Comparison of ENCODE assay signal across 1 cellular context in the genomic region with DNA sequence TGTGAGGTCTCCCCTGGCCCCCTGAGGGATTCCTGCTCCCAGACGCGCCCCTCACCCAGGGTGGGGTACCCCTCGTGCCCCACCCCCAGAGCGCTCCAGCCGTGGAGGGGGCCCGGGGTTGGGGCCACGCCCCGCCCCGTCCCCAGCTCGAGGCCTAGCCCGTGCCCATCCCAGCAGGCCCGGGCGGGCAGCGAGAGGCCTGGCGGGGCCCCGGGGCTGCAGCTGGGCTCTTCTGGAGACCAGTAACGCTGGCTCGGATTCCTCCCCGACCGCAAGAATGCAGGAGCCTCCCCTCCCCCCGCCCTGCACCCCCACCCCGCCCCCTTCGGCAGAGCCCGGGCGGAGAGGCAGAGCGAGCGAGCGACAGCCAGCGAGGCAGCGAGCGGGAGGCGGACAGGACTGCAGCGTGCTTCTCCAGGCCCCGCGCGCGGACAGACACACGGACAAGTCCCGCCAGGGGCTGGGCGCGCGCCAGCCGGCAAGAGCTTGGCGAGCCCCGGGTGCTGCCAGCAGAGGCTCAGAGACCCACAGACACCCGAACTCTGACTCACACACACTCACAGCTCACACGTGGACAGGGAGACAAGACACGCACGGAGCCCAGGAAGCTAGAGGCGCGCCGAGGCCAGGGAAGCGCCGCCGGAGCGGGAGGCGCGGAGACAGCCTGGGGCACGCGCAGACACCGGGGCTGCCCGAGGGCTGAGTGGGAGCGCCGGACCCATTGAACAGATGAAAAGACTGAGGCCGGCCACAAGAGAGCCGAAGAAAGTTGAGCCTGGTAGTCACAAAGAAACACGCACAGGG.
TF ChIP-seq lines count a peak whose summit lies in the region.

No MANE protein-coding gene starts in this region.

TF ChIP-seq in HepG2, 621 proteins besides CTCF, POLR2A, EP300 and RAD21 (continues in another document):
- TF ChIP-seq, protein P1, sequence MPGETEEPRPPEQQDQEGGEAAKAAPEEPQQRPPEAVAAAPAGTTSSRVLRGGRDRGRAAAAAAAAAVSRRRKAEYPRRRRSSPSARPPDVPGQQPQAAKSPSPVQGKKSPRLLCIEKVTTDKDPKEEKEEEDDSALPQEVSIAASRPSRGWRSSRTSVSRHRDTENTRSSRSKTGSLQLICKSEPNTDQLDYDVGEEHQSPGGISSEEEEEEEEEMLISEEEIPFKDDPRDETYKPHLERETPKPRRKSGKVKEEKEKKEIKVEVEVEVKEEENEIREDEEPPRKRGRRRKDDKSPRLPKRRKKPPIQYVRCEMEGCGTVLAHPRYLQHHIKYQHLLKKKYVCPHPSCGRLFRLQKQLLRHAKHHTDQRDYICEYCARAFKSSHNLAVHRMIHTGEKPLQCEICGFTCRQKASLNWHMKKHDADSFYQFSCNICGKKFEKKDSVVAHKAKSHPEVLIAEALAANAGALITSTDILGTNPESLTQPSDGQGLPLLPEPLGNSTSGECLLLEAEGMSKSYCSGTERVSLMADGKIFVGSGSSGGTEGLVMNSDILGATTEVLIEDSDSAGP (CRISPR knock-in tag; IDR thresholded peaks at IDR 0.05; ENCODE audit: borderline replicate concordance), result peak; percentile 25; the same call in 1 of the 2 replicates
- TF ChIP-seq ZNF282 (IDR thresholded peaks at IDR 0.05; ENCODE audit: partially characterized antibody) (no peak), GATAD1 (CRISPR knock-in tag; IDR thresholded peaks at IDR 0.05) (0 out of 2 replicates have a peak, but pooled peaks have one; percentile 23), ERF (CRISPR knock-in tag; IDR thresholded peaks at IDR 0.05) (no peak), STAG1 (CRISPR knock-in tag; IDR thresholded peaks at IDR 0.05) (no peak), FOSL2 (CRISPR knock-in tag; IDR thresholded peaks at IDR 0.05) (peak; percentile 5; the same call in 1 of the 2 replicates), ARNTL (CRISPR knock-in tag; IDR thresholded peaks at IDR 0.05) (no peak; the same call in 1 of the 2 replicates), SMYD3 (CRISPR knock-in tag; IDR thresholded peaks at IDR 0.05) (no peak), ZNF33A (CRISPR knock-in tag; IDR thresholded peaks at IDR 0.05; ENCODE audit: borderline replicate concordance) (no peak), HNRNPLL (IDR thresholded peaks at IDR 0.05; ENCODE audit: low read depth, low read length, poor library complexity, severe bottlenecking) (peak; percentile 1), ZFP1 (CRISPR knock-in tag; IDR thresholded peaks at IDR 0.05) (no peak), ESRRA (CRISPR knock-in tag; IDR thresholded peaks at IDR 0.05; ENCODE audit: low read depth) (0 out of 2 replicates have a peak, but pooled peaks have one; percentile 36), ZNF841 (CRISPR knock-in tag; IDR thresholded peaks at IDR 0.05; ENCODE audit: borderline replicate concordance) (no peak), ZNF768 (CRISPR knock-in tag; IDR thresholded peaks at IDR 0.05) (peak; percentile 68; the same call in 1 of the 2 replicates), ZNF709 (CRISPR knock-in tag; IDR thresholded peaks at IDR 0.05) (no peak), ZNF383 (CRISPR knock-in tag; IDR thresholded peaks at IDR 0.05; ENCODE audit: borderline replicate concordance) (no peak), JUND (CRISPR knock-in tag; IDR thresholded peaks at IDR 0.05) (no peak), NBN (conservative IDR thresholded peaks at IDR 0.05) (no peak), GABPB1 (CRISPR knock-in tag; IDR thresholded peaks at IDR 0.05) (peak; percentile 29; the same call in 1 of the 2 replicates), AKAP8 (CRISPR knock-in tag; IDR thresholded peaks at IDR 0.05) (no peak), ELF1 (CRISPR knock-in tag; IDR thresholded peaks at IDR 0.05) (no peak), ASH2L (IDR thresholded peaks at IDR 0.05; ENCODE audit: insufficient read length, low read depth, low read length) (peak; percentile 46), ZNF567 (CRISPR knock-in tag; IDR thresholded peaks at IDR 0.05; ENCODE audit: borderline replicate concordance) (no peak), HDAC1 (CRISPR knock-in tag; IDR thresholded peaks at IDR 0.05) (no peak; the same call in none of the 2 replicates), ZNF605 (CRISPR knock-in tag; IDR thresholded peaks at IDR 0.05) (no peak), HMG20B (CRISPR knock-in tag; conservative IDR thresholded peaks at IDR 0.05) (no peak), AGO1 (IDR thresholded peaks at IDR 0.05; ENCODE audit: low read depth, low read length, poor library complexity, severe bottlenecking) (no peak)
- TF ChIP-seq, protein P2, sequence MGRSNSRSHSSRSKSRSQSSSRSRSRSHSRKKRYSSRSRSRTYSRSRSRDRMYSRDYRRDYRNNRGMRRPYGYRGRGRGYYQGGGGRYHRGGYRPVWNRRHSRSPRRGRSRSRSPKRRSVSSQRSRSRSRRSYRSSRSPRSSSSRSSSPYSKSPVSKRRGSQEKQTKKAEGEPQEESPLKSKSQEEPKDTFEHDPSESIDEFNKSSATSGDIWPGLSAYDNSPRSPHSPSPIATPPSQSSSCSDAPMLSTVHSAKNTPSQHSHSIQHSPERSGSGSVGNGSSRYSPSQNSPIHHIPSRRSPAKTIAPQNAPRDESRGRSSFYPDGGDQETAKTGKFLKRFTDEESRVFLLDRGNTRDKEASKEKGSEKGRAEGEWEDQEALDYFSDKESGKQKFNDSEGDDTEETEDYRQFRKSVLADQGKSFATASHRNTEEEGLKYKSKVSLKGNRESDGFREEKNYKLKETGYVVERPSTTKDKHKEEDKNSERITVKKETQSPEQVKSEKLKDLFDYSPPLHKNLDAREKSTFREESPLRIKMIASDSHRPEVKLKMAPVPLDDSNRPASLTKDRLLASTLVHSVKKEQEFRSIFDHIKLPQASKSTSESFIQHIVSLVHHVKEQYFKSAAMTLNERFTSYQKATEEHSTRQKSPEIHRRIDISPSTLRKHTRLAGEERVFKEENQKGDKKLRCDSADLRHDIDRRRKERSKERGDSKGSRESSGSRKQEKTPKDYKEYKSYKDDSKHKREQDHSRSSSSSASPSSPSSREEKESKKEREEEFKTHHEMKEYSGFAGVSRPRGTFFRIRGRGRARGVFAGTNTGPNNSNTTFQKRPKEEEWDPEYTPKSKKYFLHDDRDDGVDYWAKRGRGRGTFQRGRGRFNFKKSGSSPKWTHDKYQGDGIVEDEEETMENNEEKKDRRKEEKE (IDR thresholded peaks at IDR 0.05), result no peak
- TF ChIP-seq, protein P3, sequence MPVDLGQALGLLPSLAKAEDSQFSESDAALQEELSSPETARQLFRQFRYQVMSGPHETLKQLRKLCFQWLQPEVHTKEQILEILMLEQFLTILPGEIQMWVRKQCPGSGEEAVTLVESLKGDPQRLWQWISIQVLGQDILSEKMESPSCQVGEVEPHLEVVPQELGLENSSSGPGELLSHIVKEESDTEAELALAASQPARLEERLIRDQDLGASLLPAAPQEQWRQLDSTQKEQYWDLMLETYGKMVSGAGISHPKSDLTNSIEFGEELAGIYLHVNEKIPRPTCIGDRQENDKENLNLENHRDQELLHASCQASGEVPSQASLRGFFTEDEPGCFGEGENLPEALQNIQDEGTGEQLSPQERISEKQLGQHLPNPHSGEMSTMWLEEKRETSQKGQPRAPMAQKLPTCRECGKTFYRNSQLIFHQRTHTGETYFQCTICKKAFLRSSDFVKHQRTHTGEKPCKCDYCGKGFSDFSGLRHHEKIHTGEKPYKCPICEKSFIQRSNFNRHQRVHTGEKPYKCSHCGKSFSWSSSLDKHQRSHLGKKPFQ (CRISPR knock-in tag; IDR thresholded peaks at IDR 0.05; ENCODE audit: insufficient replicate concordance), result no peak
- TF ChIP-seq, protein P4, sequence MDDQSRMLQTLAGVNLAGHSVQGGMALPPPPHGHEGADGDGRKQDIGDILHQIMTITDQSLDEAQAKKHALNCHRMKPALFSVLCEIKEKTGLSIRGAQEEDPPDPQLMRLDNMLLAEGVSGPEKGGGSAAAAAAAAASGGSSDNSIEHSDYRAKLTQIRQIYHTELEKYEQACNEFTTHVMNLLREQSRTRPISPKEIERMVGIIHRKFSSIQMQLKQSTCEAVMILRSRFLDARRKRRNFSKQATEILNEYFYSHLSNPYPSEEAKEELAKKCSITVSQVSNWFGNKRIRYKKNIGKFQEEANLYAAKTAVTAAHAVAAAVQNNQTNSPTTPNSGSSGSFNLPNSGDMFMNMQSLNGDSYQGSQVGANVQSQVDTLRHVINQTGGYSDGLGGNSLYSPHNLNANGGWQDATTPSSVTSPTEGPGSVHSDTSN (CRISPR knock-in tag; IDR thresholded peaks at IDR 0.05; ENCODE audit: borderline replicate concordance), result no peak
- TF ChIP-seq, protein P5, sequence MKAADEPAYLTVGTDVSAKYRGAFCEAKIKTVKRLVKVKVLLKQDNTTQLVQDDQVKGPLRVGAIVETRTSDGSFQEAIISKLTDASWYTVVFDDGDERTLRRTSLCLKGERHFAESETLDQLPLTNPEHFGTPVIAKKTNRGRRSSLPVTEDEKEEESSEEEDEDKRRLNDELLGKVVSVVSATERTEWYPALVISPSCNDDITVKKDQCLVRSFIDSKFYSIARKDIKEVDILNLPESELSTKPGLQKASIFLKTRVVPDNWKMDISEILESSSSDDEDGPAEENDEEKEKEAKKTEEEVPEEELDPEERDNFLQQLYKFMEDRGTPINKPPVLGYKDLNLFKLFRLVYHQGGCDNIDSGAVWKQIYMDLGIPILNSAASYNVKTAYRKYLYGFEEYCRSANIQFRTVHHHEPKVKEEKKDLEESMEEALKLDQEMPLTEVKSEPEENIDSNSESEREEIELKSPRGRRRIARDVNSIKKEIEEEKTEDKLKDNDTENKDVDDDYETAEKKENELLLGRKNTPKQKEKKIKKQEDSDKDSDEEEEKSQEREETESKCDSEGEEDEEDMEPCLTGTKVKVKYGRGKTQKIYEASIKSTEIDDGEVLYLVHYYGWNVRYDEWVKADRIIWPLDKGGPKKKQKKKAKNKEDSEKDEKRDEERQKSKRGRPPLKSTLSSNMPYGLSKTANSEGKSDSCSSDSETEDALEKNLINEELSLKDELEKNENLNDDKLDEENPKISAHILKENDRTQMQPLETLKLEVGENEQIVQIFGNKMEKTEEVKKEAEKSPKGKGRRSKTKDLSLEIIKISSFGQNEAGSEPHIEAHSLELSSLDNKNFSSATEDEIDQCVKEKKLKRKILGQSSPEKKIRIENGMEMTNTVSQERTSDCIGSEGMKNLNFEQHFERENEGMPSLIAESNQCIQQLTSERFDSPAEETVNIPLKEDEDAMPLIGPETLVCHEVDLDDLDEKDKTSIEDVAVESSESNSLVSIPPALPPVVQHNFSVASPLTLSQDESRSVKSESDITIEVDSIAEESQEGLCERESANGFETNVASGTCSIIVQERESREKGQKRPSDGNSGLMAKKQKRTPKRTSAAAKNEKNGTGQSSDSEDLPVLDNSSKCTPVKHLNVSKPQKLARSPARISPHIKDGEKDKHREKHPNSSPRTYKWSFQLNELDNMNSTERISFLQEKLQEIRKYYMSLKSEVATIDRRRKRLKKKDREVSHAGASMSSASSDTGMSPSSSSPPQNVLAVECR (CRISPR knock-in tag; IDR thresholded peaks at IDR 0.05; ENCODE audit: borderline replicate concordance), result peak; percentile 49; the same call in 1 of the 2 replicates
- TF ChIP-seq, protein P6, sequence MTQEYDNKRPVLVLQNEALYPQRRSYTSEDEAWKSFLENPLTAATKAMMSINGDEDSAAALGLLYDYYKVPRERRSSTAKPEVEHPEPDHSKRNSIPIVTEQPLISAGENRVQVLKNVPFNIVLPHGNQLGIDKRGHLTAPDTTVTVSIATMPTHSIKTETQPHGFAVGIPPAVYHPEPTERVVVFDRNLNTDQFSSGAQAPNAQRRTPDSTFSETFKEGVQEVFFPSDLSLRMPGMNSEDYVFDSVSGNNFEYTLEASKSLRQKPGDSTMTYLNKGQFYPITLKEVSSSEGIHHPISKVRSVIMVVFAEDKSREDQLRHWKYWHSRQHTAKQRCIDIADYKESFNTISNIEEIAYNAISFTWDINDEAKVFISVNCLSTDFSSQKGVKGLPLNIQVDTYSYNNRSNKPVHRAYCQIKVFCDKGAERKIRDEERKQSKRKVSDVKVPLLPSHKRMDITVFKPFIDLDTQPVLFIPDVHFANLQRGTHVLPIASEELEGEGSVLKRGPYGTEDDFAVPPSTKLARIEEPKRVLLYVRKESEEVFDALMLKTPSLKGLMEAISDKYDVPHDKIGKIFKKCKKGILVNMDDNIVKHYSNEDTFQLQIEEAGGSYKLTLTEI (CRISPR knock-in tag; conservative IDR thresholded peaks at IDR 0.05), result no peak
- TF ChIP-seq, protein P7, sequence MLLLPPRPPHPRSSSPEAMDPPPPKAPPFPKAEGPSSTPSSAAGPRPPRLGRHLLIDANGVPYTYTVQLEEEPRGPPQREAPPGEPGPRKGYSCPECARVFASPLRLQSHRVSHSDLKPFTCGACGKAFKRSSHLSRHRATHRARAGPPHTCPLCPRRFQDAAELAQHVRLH (CRISPR knock-in tag; IDR thresholded peaks at IDR 0.05; ENCODE audit: borderline replicate concordance, low read depth), result 0 out of 2 replicates have a peak, but pooled peaks have one; percentile 8
- TF ChIP-seq, protein P8, sequence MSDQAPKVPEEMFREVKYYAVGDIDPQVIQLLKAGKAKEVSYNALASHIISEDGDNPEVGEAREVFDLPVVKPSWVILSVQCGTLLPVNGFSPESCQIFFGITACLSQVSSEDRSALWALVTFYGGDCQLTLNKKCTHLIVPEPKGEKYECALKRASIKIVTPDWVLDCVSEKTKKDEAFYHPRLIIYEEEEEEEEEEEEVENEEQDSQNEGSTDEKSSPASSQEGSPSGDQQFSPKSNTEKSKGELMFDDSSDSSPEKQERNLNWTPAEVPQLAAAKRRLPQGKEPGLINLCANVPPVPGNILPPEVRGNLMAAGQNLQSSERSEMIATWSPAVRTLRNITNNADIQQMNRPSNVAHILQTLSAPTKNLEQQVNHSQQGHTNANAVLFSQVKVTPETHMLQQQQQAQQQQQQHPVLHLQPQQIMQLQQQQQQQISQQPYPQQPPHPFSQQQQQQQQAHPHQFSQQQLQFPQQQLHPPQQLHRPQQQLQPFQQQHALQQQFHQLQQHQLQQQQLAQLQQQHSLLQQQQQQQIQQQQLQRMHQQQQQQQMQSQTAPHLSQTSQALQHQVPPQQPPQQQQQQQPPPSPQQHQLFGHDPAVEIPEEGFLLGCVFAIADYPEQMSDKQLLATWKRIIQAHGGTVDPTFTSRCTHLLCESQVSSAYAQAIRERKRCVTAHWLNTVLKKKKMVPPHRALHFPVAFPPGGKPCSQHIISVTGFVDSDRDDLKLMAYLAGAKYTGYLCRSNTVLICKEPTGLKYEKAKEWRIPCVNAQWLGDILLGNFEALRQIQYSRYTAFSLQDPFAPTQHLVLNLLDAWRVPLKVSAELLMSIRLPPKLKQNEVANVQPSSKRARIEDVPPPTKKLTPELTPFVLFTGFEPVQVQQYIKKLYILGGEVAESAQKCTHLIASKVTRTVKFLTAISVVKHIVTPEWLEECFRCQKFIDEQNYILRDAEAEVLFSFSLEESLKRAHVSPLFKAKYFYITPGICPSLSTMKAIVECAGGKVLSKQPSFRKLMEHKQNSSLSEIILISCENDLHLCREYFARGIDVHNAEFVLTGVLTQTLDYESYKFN (CRISPR knock-in tag; conservative IDR thresholded peaks at IDR 0.05), result no peak; the same call in 1 of the 2 replicates
- TF ChIP-seq, protein P9, sequence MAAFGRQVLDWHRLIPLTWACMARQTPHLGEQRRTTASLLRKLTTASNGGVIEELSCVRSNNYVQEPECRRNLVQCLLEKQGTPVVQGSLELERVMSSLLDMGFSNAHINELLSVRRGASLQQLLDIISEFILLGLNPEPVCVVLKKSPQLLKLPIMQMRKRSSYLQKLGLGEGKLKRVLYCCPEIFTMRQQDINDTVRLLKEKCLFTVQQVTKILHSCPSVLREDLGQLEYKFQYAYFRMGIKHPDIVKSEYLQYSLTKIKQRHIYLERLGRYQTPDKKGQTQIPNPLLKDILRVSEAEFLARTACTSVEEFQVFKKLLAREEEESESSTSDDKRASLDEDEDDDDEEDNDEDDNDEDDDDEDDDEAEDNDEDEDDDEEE (CRISPR knock-in tag; IDR thresholded peaks at IDR 0.05), result no peak
- TF ChIP-seq, protein P10, sequence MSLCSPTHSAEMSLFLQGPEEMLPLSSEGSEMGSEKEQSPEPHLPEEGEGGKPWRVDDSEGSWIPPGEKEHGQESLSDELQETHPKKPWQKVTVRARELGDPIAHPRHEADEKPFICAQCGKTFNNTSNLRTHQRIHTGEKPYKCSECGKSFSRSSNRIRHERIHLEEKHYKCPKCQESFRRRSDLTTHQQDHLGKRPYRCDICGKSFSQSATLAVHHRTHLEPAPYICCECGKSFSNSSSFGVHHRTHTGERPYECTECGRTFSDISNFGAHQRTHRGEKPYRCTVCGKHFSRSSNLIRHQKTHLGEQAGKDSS (CRISPR knock-in tag; IDR thresholded peaks at IDR 0.05; ENCODE audit: borderline replicate concordance, low read depth), result peak; percentile 13; the same call in 1 of the 2 replicates
